ENCODE assay signal across 8 cellular contexts in genomic region chr11:83158965-83159900, GRCh38. TPM values are rescaled to one million over a fixed set of nuclear protein-coding genes. Genes with fewer than 3 reads are reported as not detected.
DNase-seq lines count a peak whose midpoint lies in the region; ATAC-seq, FAIRE-seq and TF ChIP-seq lines count a peak whose summit lies in the region.

No MANE protein-coding gene starts in this region.

- H3K4me3 ChIP-seq in SU-DHL-6 (ENCODE audit: insufficient read depth, low read length, poor library complexity, severe bottlenecking) (peak overlapping the region; percentile 95), fibroblast of pulmonary artery (replicated peaks; ENCODE audit: low read depth, low read length) (peak overlapping the region; percentile 97), sigmoid colon (peak overlapping the region; percentile 80 to 97 (median 87))

- peaks cover 36% of the 10 kb centered on the region for H3F3A ChIP-seq in SU-DHL-6 (ENCODE audit: insufficient read depth)

- peaks cover 50% of the 10 kb centered on the region for H4K20me1 ChIP-seq in SU-DHL-6 (ENCODE audit: low read depth, low read length)

- H3K9me3 ChIP-seq in SU-DHL-6 (ENCODE audit: insufficient read depth, low read length) (no peaks in the 10 kb centered on the region), sigmoid colon (no peaks in the 10 kb centered on the region)

- peak overlapping the region; percentile 90 for H3K9ac ChIP-seq in SU-DHL-6 (ENCODE audit: low read length)

- H3K27me3 ChIP-seq in SU-DHL-6 (ENCODE audit: low read length) (no peaks in the 10 kb centered on the region), sigmoid colon (no peaks in the 10 kb centered on the region)

- peak; percentile 17 for FAIRE-seq in GM12892 (lab: Jason Lieb, UNC)

- DNase-seq in GM12892 (ENCODE audit: insufficient read length) (no peak), fibroblast of pulmonary artery (ENCODE audit: low read depth) (no peak), sigmoid colon (no peak), ecto neural progenitor cell (ENCODE audit: low spot score) (no peak), GDM1 (lab: John Stamatoyannopoulos, UW) (no peak), occipital lobe (lab: John Stamatoyannopoulos, UW) (no peak)

- H3K36me3 ChIP-seq in SU-DHL-6 (ENCODE audit: low read length) (peaks cover 49% of the 10 kb centered on the region), sigmoid colon (peaks cover 0 to 21% (median 0%) of the 10 kb centered on the region in 4 donors)

- peak overlapping the region; percentile 92 for H3K4me2 ChIP-seq in SU-DHL-6 (ENCODE audit: low read depth, low read length, poor library complexity, severe bottlenecking)

- ATAC-seq in HG02852 (IDR thresholded peaks at IDR 0.05; ENCODE audit: unreplicated experiment): no peak

- WGBS in sigmoid colon, 2 donors: 1 to 11% methylated on average over 15 of the region's 15 CpGs

- TF ChIP-seq POLR2A in GM12892 (IDR thresholded peaks at IDR 0.05; ENCODE audit: low read depth, low read length) (0 out of 2 replicates have a peak, but pooled peaks have one; percentile 60), sigmoid colon (IDR thresholded peaks at IDR 0.05) (no peak)

- peak overlapping the region; percentile 11; the same call in 1 of the 2 replicates for H3K27ac ChIP-seq in SU-DHL-6 (ENCODE audit: low read depth, low read length)
- H3K27ac ChIP-seq in sigmoid colon: peak overlapping the region; percentile 97 to 100 (median 98)

- no peak overlapping the region for H2AFZ ChIP-seq in SU-DHL-6 (ENCODE audit: low read depth, low read length, severe bottlenecking)

- intact Hi-C loops in sigmoid colon (cut with DNase I): loop anchor here (1.0 to 5.0 kb wide), 3 partner anchors 87 to 167 kb away; partner anchors contain the start of gene CCDC90B

- no peak for TF ChIP-seq CTCF in SU-DHL-6 (IDR thresholded peaks at IDR 0.05; ENCODE audit: insufficient read depth, low read length, poor library complexity, severe bottlenecking)
- no peak for TF ChIP-seq CTCF in fibroblast of pulmonary artery (IDR thresholded peaks at IDR 0.05; ENCODE audit: low read length, missing control alignments)
- TF ChIP-seq CTCF in sigmoid colon (IDR thresholded peaks at IDR 0.05): no peak

- TF ChIP-seq EP300 in sigmoid colon (IDR thresholded peaks at IDR 0.05): no peak

- H3K79me2 ChIP-seq in SU-DHL-6 (ENCODE audit: insufficient read depth, low read length): peaks cover 73% of the 10 kb centered on the region

- H3K9me2 ChIP-seq in SU-DHL-6 (replicated peaks; ENCODE audit: insufficient read depth, low read length): no peaks in the 10 kb centered on the region

- H3K4me1 ChIP-seq in sigmoid colon: peaks cover 0 to 46% (median 43%) of the 10 kb centered on the region in 4 donors

RNA-seq across cellular contexts. Expression of gene PCF11, which starts 2.3 kb away (rescaled TPM):
- 42.9 TPM for polyA plus RNA-seq in GM12892 (2012; ENCODE audit: missing spikeins)
- 10 to 100 TPM; 62.0 to 78.2 (median 66.3) TPM for total RNA-seq in sigmoid colon
- polyA plus RNA-seq in sigmoid colon: 10 to 100 TPM; 12.7 to 34.4 (median 13.2) TPM
- 93.3 TPM for total RNA-seq in occipital lobe

RNA-seq across cellular contexts. Expression of gene ANKRD42, which starts 34.3 kb away (rescaled TPM):
- 2.5 TPM for polyA plus RNA-seq in GM12892 (2012; ENCODE audit: missing spikeins)
- 10 to 100 TPM in 3 of 4 donors, 1 to 10 TPM in 1; 9.6 to 12.2 (median 11.0) TPM for total RNA-seq in sigmoid colon
- polyA plus RNA-seq in sigmoid colon: 1 to 10 TPM; 4.2 to 5.4 (median 5.3) TPM
- 7.3 TPM for total RNA-seq in occipital lobe
